Comparison of ENCODE assay signal across 18 cellular contexts in genomic region chrX:48902135-48902534, GRCh38.
"Had no signal": no experiment of that assay in that cellular context is flagged by ENCODE, and none has a peak within 500 bp of the region (broad histone marks: within the 10 kb centered on the region; RNA-seq: fewer than 3 reads in every experiment).

No MANE protein-coding gene starts in this region.

- H3K4me1 ChIP-seq: breast epithelium, lower lobe of right lung, pancreas had no signal

- H3K4me3 Mint-ChIP-seq: activated T-helper 1 cell treated with anti-CD3 and anti-CD28 coated beads, Interleukin-12 subunit alpha, Interleukin-12 subunit beta, Interleukin-2, Interleukin-4 antibody, amounts not matched to agents 30 ng/mL and 10 ng/mL and 1 ng/mL, durations not matched to agents 14 hours and 24 hours and 36 hours; endodermal cell; mesothelial cell of epicardium; stimulated activated effector memory CD8-positive, alpha-beta T cell treated with anti-CD3 and anti-CD28 coated beads, Interleukin-12 subunit alpha, Interleukin-12 subunit beta, amount 100 ng/mL, for 72 hours; T-cell had no signal

- FAIRE-seq: pancreas, urothelium cell line had no signal

- H3K27ac ChIP-seq: breast epithelium, gastrocnemius medialis, heart left ventricle, lower lobe of right lung, pancreas had no signal

- H3K36me3 ChIP-seq: breast epithelium had no signal

- H3K27me3 ChIP-seq: gastrocnemius medialis, pancreas had no signal

- ATAC-seq: activated CD4-positive, CD25-positive, alpha-beta regulatory T cell treated with anti-CD3 and anti-CD28 coated beads, Interleukin-2, amount 50 U/mL, for 24 hours; gastrocnemius medialis; heart left ventricle; left colon; lower lobe of right lung; pancreas; stimulated activated effector memory CD8-positive, alpha-beta T cell treated with anti-CD3 and anti-CD28 coated beads, Interleukin-12 subunit alpha, Interleukin-12 subunit beta, amount 100 ng/mL, for 72 hours; T-cell had no signal

- H3K4me3 ChIP-seq: breast epithelium, gastrocnemius medialis, heart left ventricle, lower lobe of right lung, pancreas had no signal

- H3K4me1 Mint-ChIP-seq: endodermal cell had no signal

- H3K27ac Mint-ChIP-seq: activated T-helper 1 cell treated with anti-CD3 and anti-CD28 coated beads, Interleukin-12 subunit alpha, Interleukin-12 subunit beta, Interleukin-2, Interleukin-4 antibody, amounts not matched to agents 30 ng/mL and 10 ng/mL and 1 ng/mL, durations not matched to agents 14 hours and 24 hours and 36 hours; endodermal cell; mesothelial cell of epicardium had no signal

- DNase-seq: activated CD4-positive, alpha-beta T cell treated with anti-CD3 and anti-CD28 coated beads, Interleukin-2, amount 50 U/mL, for 48 hours; activated naive CD4-positive, alpha-beta T cell; anterior cingulate cortex; endodermal cell; erythroblast; gastrocnemius medialis; heart left ventricle; left colon; lower lobe of right lung; T-cell; T1000 had no signal

- H3K9me3 Mint-ChIP-seq: activated T-helper 1 cell treated with anti-CD3 and anti-CD28 coated beads, Interleukin-12 subunit alpha, Interleukin-12 subunit beta, Interleukin-2, Interleukin-4 antibody, amounts not matched to agents 30 ng/mL and 10 ng/mL and 1 ng/mL, durations not matched to agents 14 hours and 24 hours and 36 hours; mesothelial cell of epicardium; stimulated activated effector memory CD8-positive, alpha-beta T cell treated with anti-CD3 and anti-CD28 coated beads, Interleukin-12 subunit alpha, Interleukin-12 subunit beta, amount 100 ng/mL, for 72 hours; T-cell had no signal

- H3K9me3 ChIP-seq: breast epithelium, gastrocnemius medialis, lower lobe of right lung, pancreas had no signal

- H3K27me3 Mint-ChIP-seq: T-cell had no signal
